1 cellular context compared by ENCODE assay signal in genomic region chr11:86469491-86470388, GRCh38.
TF ChIP-seq lines count a peak whose summit lies in the region.

No MANE protein-coding gene starts in this region.

TF ChIP-seq in IMR-90, 13 proteins besides CTCF, POLR2A, EP300 and RAD21 (continued from another document):
- TF ChIP-seq ELK1 (IDR thresholded peaks at IDR 0.05; ENCODE audit: borderline replicate concordance, low read depth, low read length), result no peak
- TF ChIP-seq RCOR1 (IDR thresholded peaks at IDR 0.05; ENCODE audit: insufficient replicate concordance, low read length), result no peak
